2 cellular contexts compared by ENCODE assay signal in the genomic region with DNA sequence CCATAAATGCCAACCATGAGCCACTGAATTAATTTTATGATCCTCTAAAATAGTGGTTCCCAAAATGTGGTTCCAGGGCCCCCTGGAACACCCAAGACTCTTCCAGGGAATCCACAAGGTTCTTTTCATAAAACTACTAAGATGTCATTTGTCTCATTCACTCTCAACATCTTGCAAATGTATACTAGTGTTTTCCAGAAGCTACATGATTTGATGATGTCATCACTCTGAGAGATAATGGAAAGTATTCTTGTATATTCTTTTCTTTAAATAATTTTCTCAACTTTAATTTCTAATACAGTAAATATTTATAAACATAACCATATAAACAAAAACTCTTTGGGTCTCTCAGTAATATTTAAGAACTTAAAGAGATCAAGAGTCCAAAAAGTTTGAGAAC.
TF ChIP-seq lines count a peak whose summit lies in the region.

No MANE protein-coding gene starts in this region.

TF ChIP-seq in HepG2, 621 proteins besides CTCF, POLR2A, EP300 and RAD21:
- no peak for TF ChIP-seq SIN3A (IDR thresholded peaks at IDR 0.05; ENCODE audit: borderline replicate concordance, low read depth, low read length)
- no peak for TF ChIP-seq ZNF207 (IDR thresholded peaks at IDR 0.05; ENCODE audit: borderline replicate concordance)
- TF ChIP-seq MAFK (conservative IDR thresholded peaks at IDR 0.05 in 1 of 2, IDR thresholded peaks at IDR 0.05 in 1 of 2; ENCODE audit: low read length in 2 of 2): peak; percentile 15 to 35; a peak in 2 of 4 replicates
- peak; percentile 73 for TF ChIP-seq CREB1 (IDR thresholded peaks at IDR 0.05)
- TF ChIP-seq CREB1 (CRISPR knock-in tag; IDR thresholded peaks at IDR 0.05): no peak
- no peak for TF ChIP-seq GABPB1 (CRISPR knock-in tag; IDR thresholded peaks at IDR 0.05)
- no peak for TF ChIP-seq ARHGAP35 (CRISPR knock-in tag; IDR thresholded peaks at IDR 0.05; ENCODE audit: borderline replicate concordance)
- no peak for TF ChIP-seq SRF (IDR thresholded peaks at IDR 0.05; ENCODE audit: low read depth, low read length)
- TF ChIP-seq IRX3 (CRISPR knock-in tag; IDR thresholded peaks at IDR 0.05; ENCODE audit: borderline replicate concordance, low read depth): no peak
- peak; percentile 94 for TF ChIP-seq ATF7 (IDR thresholded peaks at IDR 0.05)
- TF ChIP-seq ATF7 (CRISPR knock-in tag; IDR thresholded peaks at IDR 0.05): no peak
- no peak for TF ChIP-seq KDM5B (CRISPR knock-in tag; IDR thresholded peaks at IDR 0.05; ENCODE audit: borderline replicate concordance)
- no peak for TF ChIP-seq ZNF282 (IDR thresholded peaks at IDR 0.05; ENCODE audit: partially characterized antibody)
- no peak for TF ChIP-seq CHD2 (IDR thresholded peaks at IDR 0.05; ENCODE audit: low read depth, low read length)
- no peak for TF ChIP-seq ZNF747 (CRISPR knock-in tag; IDR thresholded peaks at IDR 0.05; ENCODE audit: borderline replicate concordance)
- no peak for TF ChIP-seq ZFP36L1 (CRISPR knock-in tag; IDR thresholded peaks at IDR 0.05)
- TF ChIP-seq ZBTB38 (CRISPR knock-in tag; IDR thresholded peaks at IDR 0.05): no peak

TF ChIP-seq in IMR-90, 13 proteins besides CTCF, POLR2A, EP300 and RAD21:
- TF ChIP-seq SMC3 (IDR thresholded peaks at IDR 0.05; ENCODE audit: low read depth, low read length): no peak
- no peak for TF ChIP-seq MXI1 (IDR thresholded peaks at IDR 0.05; ENCODE audit: borderline replicate concordance, low read depth, low read length)
- TF ChIP-seq CHD1 (IDR thresholded peaks at IDR 0.05; ENCODE audit: low read depth, low read length): no peak
- TF ChIP-seq RCOR1 (IDR thresholded peaks at IDR 0.05; ENCODE audit: insufficient replicate concordance, low read length): no peak
- TF ChIP-seq, protein P1, sequence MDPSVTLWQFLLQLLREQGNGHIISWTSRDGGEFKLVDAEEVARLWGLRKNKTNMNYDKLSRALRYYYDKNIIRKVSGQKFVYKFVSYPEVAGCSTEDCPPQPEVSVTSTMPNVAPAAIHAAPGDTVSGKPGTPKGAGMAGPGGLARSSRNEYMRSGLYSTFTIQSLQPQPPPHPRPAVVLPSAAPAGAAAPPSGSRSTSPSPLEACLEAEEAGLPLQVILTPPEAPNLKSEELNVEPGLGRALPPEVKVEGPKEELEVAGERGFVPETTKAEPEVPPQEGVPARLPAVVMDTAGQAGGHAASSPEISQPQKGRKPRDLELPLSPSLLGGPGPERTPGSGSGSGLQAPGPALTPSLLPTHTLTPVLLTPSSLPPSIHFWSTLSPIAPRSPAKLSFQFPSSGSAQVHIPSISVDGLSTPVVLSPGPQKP (IDR thresholded peaks at IDR 0.05; ENCODE audit: borderline replicate concordance, low read depth, low read length): no peak
- peak; percentile 13; the same call in 1 of the 2 replicates for TF ChIP-seq MAFK (IDR thresholded peaks at IDR 0.05; ENCODE audit: low read depth, low read length)
- TF ChIP-seq RFX5 (IDR thresholded peaks at IDR 0.05; ENCODE audit: low read depth, low read length): no peak
- TF ChIP-seq BHLHE40 (IDR thresholded peaks at IDR 0.05; ENCODE audit: low read depth, low read length): no peak
- TF ChIP-seq CEBPB (IDR thresholded peaks at IDR 0.05; ENCODE audit: low read depth, low read length): no peak
TF ChIP-seq in IMR-90: peak in this region for 1.
